12 cellular contexts compared by ENCODE assay signal in genomic region chr14:25121342-25122129, GRCh38.
DNase-seq lines count a peak whose midpoint lies in the region; ATAC-seq and TF ChIP-seq lines count a peak whose summit lies in the region.
"Had no signal": no experiment of that assay in that cellular context is flagged by ENCODE, and none has a peak within 500 bp of the region (broad histone marks: within the 10 kb centered on the region; RNA-seq: fewer than 3 reads in every experiment).

No MANE protein-coding gene starts in this region.

- H3K79me2 ChIP-seq in GM23338 (replicated peaks; ENCODE audit: insufficient read depth), result no peaks in the 10 kb centered on the region

- no peaks in the 10 kb centered on the region for H3F3A ChIP-seq in GM23338 (replicated peaks; ENCODE audit: low read depth)

- H3K27ac Mint-ChIP-seq in GM23338, result no peak overlapping the region; the same call in 1 of the 2 replicates
- no peak overlapping the region for H3K27ac Mint-ChIP-seq in stimulated activated effector memory CD8-positive, alpha-beta T cell treated with anti-CD3 and anti-CD28 coated beads, Interleukin-12 subunit alpha, Interleukin-12 subunit beta, amount 100 ng/mL, for 72 hours

- ATAC-seq in GM23338 (no peak; the same call in 1 of the 3 replicates), HG02870 (IDR thresholded peaks at IDR 0.05; ENCODE audit: unreplicated experiment) (no peak), HG03135 (IDR thresholded peaks at IDR 0.05; ENCODE audit: unreplicated experiment) (no peak)
- no peak for ATAC-seq in stimulated activated effector memory CD8-positive, alpha-beta T cell treated with anti-CD3 and anti-CD28 coated beads, Interleukin-12 subunit alpha, Interleukin-12 subunit beta, amount 100 ng/mL, for 72 hours

- H3K4me3 ChIP-seq in GM23338 (no peak overlapping the region), foreskin fibroblast (ENCODE audit: low read depth in 1 of 2, low read length in 2 of 2) (no peak overlapping the region)

- peaks cover 4% of the 10 kb centered on the region for H3K27me3 Mint-ChIP-seq in GM23338 (ENCODE audit: insufficient read depth, low read depth, poor library complexity)

- H3K9me2 ChIP-seq in GM23338 (ENCODE audit: insufficient read depth), result 0 out of 2 replicates have a peak, but pooled peaks cover 7% of the 10 kb centered on the region

- no peaks in the 10 kb centered on the region for H3K27me3 ChIP-seq in GM23338 (ENCODE audit: insufficient read depth)

- H3K36me3 ChIP-seq in GM23338 (ENCODE audit: insufficient read depth), result no peaks in the 10 kb centered on the region

- peak overlapping the region; percentile 90 for H2AFZ ChIP-seq in GM23338

- no peaks in the 10 kb centered on the region; the same call in 1 of the 2 replicates for H3K4me1 ChIP-seq in GM23338 (ENCODE audit: insufficient read depth)

- no peaks in the 10 kb centered on the region; the same call in 2 of the 3 replicates for H3K4me1 Mint-ChIP-seq in GM23338
- H3K4me1 Mint-ChIP-seq in stimulated activated effector memory CD8-positive, alpha-beta T cell treated with anti-CD3 and anti-CD28 coated beads, Interleukin-12 subunit alpha, Interleukin-12 subunit beta, amount 100 ng/mL, for 72 hours, result no peaks in the 10 kb centered on the region

- H3K4me3 Mint-ChIP-seq in GM23338, result no peak overlapping the region
- no peak overlapping the region for H3K4me3 Mint-ChIP-seq in stimulated activated effector memory CD8-positive, alpha-beta T cell treated with anti-CD3 and anti-CD28 coated beads, Interleukin-12 subunit alpha, Interleukin-12 subunit beta, amount 100 ng/mL, for 72 hours

- H3K4me2 ChIP-seq in GM23338, result no peak overlapping the region

- H3K36me3 Mint-ChIP-seq in GM23338 (ENCODE audit: low read depth), result no peaks in the 10 kb centered on the region
- H3K36me3 Mint-ChIP-seq in stimulated activated effector memory CD8-positive, alpha-beta T cell treated with anti-CD3 and anti-CD28 coated beads, Interleukin-12 subunit alpha, Interleukin-12 subunit beta, amount 100 ng/mL, for 72 hours, result no peaks in the 10 kb centered on the region

- no peaks in the 10 kb centered on the region for H4K20me1 ChIP-seq in GM23338 (replicated peaks; ENCODE audit: insufficient read depth)

- TF ChIP-seq CTCF in GM23338 (conservative IDR thresholded peaks at IDR 0.05; ENCODE audit: low read depth in 2 of 2) (no peak), foreskin fibroblast (IDR thresholded peaks at IDR 0.05; ENCODE audit: low read depth, low read length) (no peak)

- no peaks in the 10 kb centered on the region; the same call in 2 of the 3 replicates for H3K9me3 Mint-ChIP-seq in GM23338
- H3K9me3 Mint-ChIP-seq in stimulated activated effector memory CD8-positive, alpha-beta T cell treated with anti-CD3 and anti-CD28 coated beads, Interleukin-12 subunit alpha, Interleukin-12 subunit beta, amount 100 ng/mL, for 72 hours, result no peaks in the 10 kb centered on the region

- DNase-seq in GM23338 (ENCODE audit: low spot score) (peak; percentile 23), T1000 (lab: John Stamatoyannopoulos, UW) (peak; percentile 8), foreskin fibroblast (peak; percentile 97 to 98), renal cortical epithelial cell (ENCODE audit: low read depth) (peak; percentile 11)
- DNase-seq in effector CD4-positive, alpha-beta T cell, result no peak
- no peak for DNase-seq in stimulated activated effector memory CD8-positive, alpha-beta T cell treated with anti-CD3 and anti-CD28 coated beads, Interleukin-12 subunit alpha, Interleukin-12 subunit beta, amount 100 ng/mL, for 72 hours (ENCODE audit: low spot score in 2 of 2)
- DNase-seq: caudate nucleus; GOT3; stimulated activated CD4-positive, alpha-beta T cell treated with anti-CD3 and anti-CD28 coated beads, Interleukin-12 subunit alpha, Interleukin-12 subunit beta, amount 100 ng/mL, for 4 hours; T-helper 9 cell had no signal

- H3K27ac ChIP-seq in GM23338 (ENCODE audit: low read depth), result no peak overlapping the region

TF ChIP-seq in GM23338, 12 proteins besides CTCF, POLR2A, EP300 and RAD21:
- TF ChIP-seq ZNF114 (CRISPR knock-in tag; IDR thresholded peaks at IDR 0.05), result no peak

Comparison
In these comparisons a context has a peak if more than half of its experiments do, and no peak if none do; other contexts are left out.
1. DNase-seq: peak in GM23338 (single experiment), T1000 (single experiment), foreskin fibroblast (2 of 2) and renal cortical epithelial cell (single experiment); none in effector CD4-positive, alpha-beta T cell (single experiment) and stimulated activated effector memory CD8-positive, alpha-beta T cell treated with anti-CD3 and anti-CD28 coated beads, Interleukin-12 subunit alpha, Interleukin-12 subunit beta, amount 100 ng/mL, for 72 hours (0 of 2).